ENCODE assay signal across 8 cellular contexts in the genomic region with DNA sequence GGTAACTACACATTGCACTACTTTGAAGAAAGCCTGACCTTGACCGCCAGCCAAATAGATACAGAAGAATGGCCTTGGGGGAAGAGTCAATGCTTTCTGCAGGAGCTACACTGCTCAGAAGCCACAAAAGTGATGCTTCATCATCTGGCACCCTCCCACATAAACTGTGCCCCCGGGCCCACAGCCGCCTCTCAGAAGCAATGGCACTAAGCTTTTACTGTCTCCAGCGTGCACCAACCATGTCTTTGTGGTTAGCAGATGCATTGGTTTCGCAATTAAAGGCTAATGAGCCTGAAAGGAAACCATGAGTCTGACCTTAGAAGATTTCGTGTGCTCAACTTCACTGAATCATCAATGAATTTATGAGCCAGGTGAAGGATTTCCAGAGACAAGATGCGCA.
DNase-seq lines count a peak whose midpoint lies in the region; ATAC-seq and TF ChIP-seq lines count a peak whose summit lies in the region.

No MANE protein-coding gene starts in this region.

- intact Hi-C loops in mammary epithelial cell (cut with micrococcal nuclease) = loop anchor here (1.0 kb wide), 2 partner anchors 51 to 209 kb away; a partner anchor contains a TSS

- H3K4me1 ChIP-seq in mammary epithelial cell (ENCODE audit: insufficient read depth, low read length) = peaks cover 34% of the 10 kb centered on the region

- no peaks in the 10 kb centered on the region for H3K36me3 ChIP-seq in mammary epithelial cell (ENCODE audit: insufficient read depth, low read length)

- H3K79me2 ChIP-seq in mammary epithelial cell (ENCODE audit: insufficient read depth, low read length) = no peaks in the 10 kb centered on the region

- peak; percentile 62 for DNase-seq in activated gamma-delta T cell treated with Interleukin-2 at 50 U/mL for 16 hours
- no peak for DNase-seq in activated gamma-delta T cell (lab: John Stamatoyannopoulos, UW)
- DNase-seq in T-helper 9 cell = peak; percentile 17
- DNase-seq in mammary epithelial cell = peak; percentile 99
- DNase-seq in stimulated activated CD8-positive, alpha-beta memory T cell treated with anti-CD3 and anti-CD28 coated beads, Interleukin-12 subunit alpha, Interleukin-12 subunit beta, amount 100 ng/mL, for 4 hours (ENCODE audit: low read depth) = peak; percentile 65
- no peak for DNase-seq in HUDEP-2 (lab: John Stamatoyannopoulos, UW; ENCODE audit: unreplicated experiment in 76 of 76)
- no peak for DNase-seq in GM13976 (ENCODE audit: low spot score)

- 2% methylated on average over 7 of the region's 7 CpGs for WGBS in mammary epithelial cell (ENCODE audit: low coverage, missing lambda C conversion rate)

- no peak overlapping the region for H2AFZ ChIP-seq in mammary epithelial cell (ENCODE audit: low read depth, low read length)

- dilution Hi-C loops in mammary epithelial cell (cut with HindIII; ENCODE audit: low sequenced_read_pairs) = loop anchor here (5.0 kb wide), 1 partner anchor 100 kb away; no protein-coding TSS in a partner anchor

- no peaks in the 10 kb centered on the region for H3K27me3 ChIP-seq in mammary epithelial cell (ENCODE audit: insufficient read depth, low read length)

- TF ChIP-seq CTCF in mammary epithelial cell (conservative IDR thresholded peaks at IDR 0.05 in 1 of 2, IDR thresholded peaks at IDR 0.05 in 1 of 2; ENCODE audit: extremely low read depth in 1 of 2, insufficient read depth in 1 of 2, low read depth in 1 of 2, low read length in 2 of 2) = no peak
- TF ChIP-seq CTCF in GM13976 (IDR thresholded peaks at IDR 0.05; ENCODE audit: borderline replicate concordance, control extremely low read depth, extremely low read depth, insufficient read depth, missing control alignments) = no peak

- in situ Hi-C loops in mammary epithelial cell (cut with MboI; ENCODE audit: low sequenced_read_pairs in 2 of 2) (no loop called here), GM13976 (cut with MboI; ENCODE audit: low sequenced_read_pairs, unreplicated experiment) (no loop called here)

- H4K20me1 ChIP-seq in mammary epithelial cell (ENCODE audit: insufficient read depth, low read length) = no peaks in the 10 kb centered on the region

- H3K4me3 ChIP-seq in mammary epithelial cell (replicated peaks in 1 of 3; ENCODE audit: insufficient read depth in 1 of 3, low read depth in 2 of 3, low read length in 3 of 3) = no peak overlapping the region

- H3K4me2 ChIP-seq in mammary epithelial cell (ENCODE audit: insufficient read depth, low read depth, low read length) = peak overlapping the region; percentile 18

- no peak overlapping the region for H3K27ac ChIP-seq in mammary epithelial cell (ENCODE audit: insufficient read depth, low read depth, low read length)

- BruUV-seq in mammary epithelial cell (replicated peaks; lab: Mats Ljungman, UMichigan) = no TSS peak

- CTCF ChIA-PET in mammary epithelial cell (lab: Charles Lee; ENCODE audit: low non-redundant PET) = interaction anchor here (0.6 kb wide), 1 partner anchor 21 kb away, joined by 3 read pairs; no protein-coding TSS in a partner anchor

- peak; percentile 86 for ATAC-seq in HG03432 (IDR thresholded peaks at IDR 0.05; ENCODE audit: unreplicated experiment)

- no peaks in the 10 kb centered on the region for H3K9me3 ChIP-seq in mammary epithelial cell (replicated peaks; ENCODE audit: insufficient read depth, low read length)

- H3K9ac ChIP-seq in mammary epithelial cell (ENCODE audit: insufficient read depth, low read length) = no peak overlapping the region

Comparison
In these comparisons a context has a peak if more than half of its experiments do, and no peak if none do; other contexts are left out.
1. DNase-seq: peak in activated gamma-delta T cell treated with Interleukin-2 at 50 U/mL for 16 hours (single experiment), T-helper 9 cell (single experiment), mammary epithelial cell (single experiment) and stimulated activated CD8-positive, alpha-beta memory T cell treated with anti-CD3 and anti-CD28 coated beads, Interleukin-12 subunit alpha, Interleukin-12 subunit beta, amount 100 ng/mL, for 4 hours (single experiment); none in activated gamma-delta T cell (single experiment), HUDEP-2 (0 of 76) and GM13976 (single experiment).